8 cellular contexts compared by ENCODE assay signal in the genomic region with DNA sequence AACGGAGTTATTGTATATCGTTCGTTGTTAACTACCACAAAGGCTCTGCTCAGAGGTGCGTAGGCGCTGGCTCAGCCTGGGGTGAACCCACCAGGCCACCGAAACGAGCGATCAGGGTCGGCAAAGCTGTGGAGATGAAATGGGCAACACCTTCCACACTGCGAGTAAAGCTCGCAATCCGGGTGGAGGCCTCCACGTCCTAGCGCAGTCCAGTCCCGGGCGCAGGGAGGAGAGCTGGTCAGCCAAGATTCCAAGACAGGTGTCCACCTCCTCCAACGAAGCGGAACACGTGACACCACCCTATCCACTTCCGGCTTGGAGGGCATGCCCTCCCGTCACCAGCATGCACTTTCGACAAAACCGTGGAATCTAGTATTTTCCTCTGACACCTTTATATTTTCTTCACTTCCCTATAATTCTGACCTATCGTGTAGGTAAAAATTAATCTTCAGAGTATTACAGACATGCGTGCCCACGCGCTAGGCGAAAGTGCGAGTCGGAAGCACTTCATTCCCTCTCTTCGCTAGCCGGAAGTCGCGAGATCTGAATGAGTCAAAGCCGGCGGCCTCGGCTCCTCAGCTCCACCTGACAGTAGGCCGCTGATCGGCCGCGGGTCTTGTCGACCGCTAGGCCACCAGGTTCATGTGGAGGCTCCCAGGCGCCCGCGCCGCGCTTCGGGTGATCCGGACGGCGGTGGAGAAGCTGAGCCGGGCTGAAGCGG. TPM values are rescaled to one million over a fixed set of nuclear protein-coding genes. Genes with fewer than 3 reads are reported as not detected.
A peak's percentile ranks its signal among the peaks of the same experiment; 100 is the strongest.
DNase-seq lines count a peak whose midpoint lies in the region; ATAC-seq and TF ChIP-seq lines count a peak whose summit lies in the region.

Gene PDE12, plus strand, starts transcription at position 537 of the 721 bp plus-strand sequence. Its CDS starts 106 bp downstream, at position 643.

- peaks cover 13 to 23% of the 10 kb centered on the region in 2 donors for H3K36me3 Mint-ChIP-seq in CD14-positive monocyte

- H3K9me3 ChIP-seq in right lobe of liver, result no peaks in the 10 kb centered on the region

- H3K4me3 ChIP-seq in dorsolateral prefrontal cortex (peak within 1 kb of the TSS; percentile 63 to 100 (median 94)), right lobe of liver (peak within 1 kb of the TSS; percentile 77 to 90 (median 87))

- H3K27me3 ChIP-seq in dorsolateral prefrontal cortex (no peaks in the 10 kb centered on the region), right lobe of liver (no peaks in the 10 kb centered on the region)

- intact Hi-C loops in CD14-positive monocyte (cut with micrococcal nuclease), result loop anchor here (2.0 to 5.0 kb wide), 3 partner anchors 41 to 201 kb away; partner anchors contain the start of genes ARF4 (in 2 of the 2) and SLMAP (in 1 of the 2)
- intact Hi-C loops in dorsolateral prefrontal cortex (cut with DNase I), result loop anchor here (1.0 to 10.0 kb wide), 8 partner anchors 41 to 381 kb away; partner anchors contain the start of genes ARF4 (in 2 of the 2), DENND6A (in 2 of the 2), SLMAP (in 2 of the 2) and APPL1 (in 1 of the 2)
- intact Hi-C loops in right lobe of liver (cut with DNase I), result loop anchor here in 1 of 2 donors (5.0 kb wide), 1 partner anchor 41 kb away; the partner anchor contains the start of gene ARF4

- ATAC-seq in GM19351 (IDR thresholded peaks at IDR 0.05; ENCODE audit: unreplicated experiment) (peak; percentile 84), HG03520 (IDR thresholded peaks at IDR 0.05; ENCODE audit: unreplicated experiment) (peak; percentile 73), right lobe of liver (peak; percentile 91 to 95 (median 94))

- peak; percentile 84 for TF ChIP-seq POLR2A in right lobe of liver (IDR thresholded peaks at IDR 0.05)

- DNase-seq in CD14-positive monocyte (ENCODE audit: low spot score) (peak; percentile 94), NCI-H82 (lab: John Stamatoyannopoulos, UW) (peak; percentile 90), dorsolateral prefrontal cortex (peak; percentile 76 to 90 (median 88)), right lobe of liver (peak; percentile 88 to 91 (median 91))
- DNase-seq in activated CD4-positive, alpha-beta T cell treated with anti-CD3 and anti-CD28 coated beads, Interleukin-2, amount 50 U/mL, for 48 hours, result peak; percentile 83 to 87
- DNase-seq in stimulated activated CD4-positive, alpha-beta T cell treated with anti-CD3 and anti-CD28 coated beads, Interleukin-4, amount 100 ng/mL, for 24 hours, result peak; percentile 84

- H3K4me1 ChIP-seq in right lobe of liver, result peaks cover 0 to 22% (median 10%) of the 10 kb centered on the region in 4 donors

- no peak for TF ChIP-seq CTCF in CD14-positive monocyte (IDR thresholded peaks at IDR 0.05)
- TF ChIP-seq CTCF in dorsolateral prefrontal cortex (IDR thresholded peaks at IDR 0.05 in 54 of 56, conservative IDR thresholded peaks at IDR 0.05 in 2 of 56; ENCODE audit: low read depth in 1 of 56, partially characterized antibody in 56 of 56), result peak in 27 of 56 donors; percentile 2 to 44 (median 27)
- no peak for TF ChIP-seq CTCF in right lobe of liver (IDR thresholded peaks at IDR 0.05)

- no peaks in the 10 kb centered on the region for H3K9me3 Mint-ChIP-seq in CD14-positive monocyte

- H3K36me3 ChIP-seq in right lobe of liver, result peaks cover 0 to 14% (median 4%) of the 10 kb centered on the region in 4 donors

- peaks cover 0 to 1% (median 0%) of the 10 kb centered on the region in 3 donors for H3K27me3 Mint-ChIP-seq in CD14-positive monocyte (ENCODE audit: low read depth in 3 of 3)

- WGBS in right lobe of liver (ENCODE audit: insufficient coverage, low coverage, low lambda C conversion rate, missing lambda C conversion rate), result under 1% methylated on average over 50 of the region's 54 CpGs

- H3K4me3 Mint-ChIP-seq in CD14-positive monocyte, result peak within 1 kb of the TSS; percentile 97 to 99

- H3K27ac Mint-ChIP-seq in CD14-positive monocyte, result peak within 1 kb of the TSS; percentile 96 to 100 (median 99)

- peak within 1 kb of the TSS; percentile 36 to 99 (median 93) for H3K27ac ChIP-seq in dorsolateral prefrontal cortex
- H3K27ac ChIP-seq in right lobe of liver, result peak within 1 kb of the TSS; percentile 75 to 96 (median 91)

- H3K4me1 Mint-ChIP-seq in CD14-positive monocyte, result peaks cover 32% of the 10 kb centered on the region

RNA-seq across cellular contexts. Expression of gene PDE12, which starts in this region (rescaled TPM):
- polyA plus RNA-seq in CD14-positive monocyte, result 10 to 100 TPM; 11.0 to 11.3 TPM
- total RNA-seq in dorsolateral prefrontal cortex, result 10 to 100 TPM; 17.3 to 29.8 (median 22.0) TPM
- total RNA-seq in right lobe of liver, result 10 to 100 TPM; 12.1 to 20.7 (median 14.9) TPM

Comparison
In these comparisons a context has a peak if more than half of its experiments do, and no peak if none do; other contexts are left out.
1. Peak in every context shown above with its lines: DNase-seq, ATAC-seq, H3K4me3 ChIP-seq and H3K27ac ChIP-seq.